17 cellular contexts compared by ENCODE assay signal in the genomic region with DNA sequence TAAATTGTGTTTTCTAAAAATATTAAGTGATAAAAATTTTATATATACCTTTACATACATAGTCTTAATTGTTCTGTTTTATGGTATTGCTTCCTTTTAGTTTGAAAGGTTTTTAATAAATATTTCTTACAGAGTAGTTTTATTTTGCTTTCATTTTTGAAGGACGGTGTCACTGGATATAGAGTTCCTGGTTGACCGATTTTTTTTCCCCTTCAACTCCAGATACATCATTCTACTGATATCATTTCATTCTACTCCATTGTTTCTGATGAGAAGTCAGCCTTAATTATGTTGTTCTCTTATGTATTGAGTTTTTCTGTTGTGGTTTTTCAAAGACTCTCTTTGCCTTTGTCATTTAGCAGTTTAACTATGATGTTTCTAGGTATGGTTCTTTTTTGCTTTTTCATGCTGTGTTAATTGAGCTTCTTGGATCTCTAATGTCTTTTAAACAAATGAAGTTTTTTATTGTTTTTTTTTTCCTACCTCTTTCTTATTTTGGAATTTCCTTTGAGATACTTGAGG. TPM values are rescaled to one million over a fixed set of nuclear protein-coding genes. Genes with fewer than 3 reads are reported as not detected.
DNase-seq lines count a peak whose midpoint lies in the region; ATAC-seq, FAIRE-seq and TF ChIP-seq lines count a peak whose summit lies in the region.
"Had no signal": no experiment of that assay in that cellular context is flagged by ENCODE, and none has a peak within 500 bp of the region (broad histone marks: within the 10 kb centered on the region; RNA-seq: fewer than 3 reads in every experiment).

No MANE protein-coding gene starts in this region.

- H3K27me3 Mint-ChIP-seq in activated T-cell treated with anti-CD3 and anti-CD28 coated beads, Interleukin-2, amount 50 U/mL, for 24 hours, result no peaks in the 10 kb centered on the region
- no peaks in the 10 kb centered on the region for H3K27me3 Mint-ChIP-seq in T-helper 2 cell treated with Interferon-gamma antibody and Interleukin-4, amounts not matched to agents 5 μg/mL and 100 μg/mL, for 36 hours (ENCODE audit: low read depth)

- H2BK15ac ChIP-seq in H1 (ENCODE audit: low read length), result no peak overlapping the region

- peaks cover 36% of the 10 kb centered on the region for H3K4me1 Mint-ChIP-seq in activated T-cell treated with anti-CD3 and anti-CD28 coated beads, Interleukin-2, amount 50 U/mL, for 24 hours (ENCODE audit: low read depth)
- H3K4me1 Mint-ChIP-seq in T-helper 2 cell treated with Interferon-gamma antibody and Interleukin-4, amounts not matched to agents 5 μg/mL and 100 μg/mL, for 36 hours (ENCODE audit: low read depth), result peaks cover 19% of the 10 kb centered on the region

- TF ChIP-seq EP300 in H1 (IDR thresholded peaks at IDR 0.05; ENCODE audit: borderline replicate concordance in 1 of 2, low read depth in 2 of 2, low read length in 2 of 2), result no peak

- H3K4me3 ChIP-seq in H1 (ENCODE audit: extremely low read depth in 1 of 4, insufficient read depth in 2 of 4, low read depth in 3 of 4, low read length in 4 of 4), result no peak overlapping the region
- H3K4me3 ChIP-seq: MG63, uterus had no signal

- H3K4me3 Mint-ChIP-seq in activated T-cell treated with anti-CD3 and anti-CD28 coated beads, Interleukin-2, amount 50 U/mL, for 24 hours, result peak overlapping the region; percentile 43
- peak overlapping the region; percentile 60 for H3K4me3 Mint-ChIP-seq in T-helper 2 cell treated with Interferon-gamma antibody and Interleukin-4, amounts not matched to agents 5 μg/mL and 100 μg/mL, for 36 hours

- H3K4me2 ChIP-seq in H1 (ENCODE audit: insufficient read depth in 1 of 2, low read depth in 2 of 2, low read length in 2 of 2), result no peak overlapping the region

- peak; percentile 42 for FAIRE-seq in H1 (lab: Jason Lieb, UNC)

- H4K8ac ChIP-seq in H1 (ENCODE audit: extremely low read depth, insufficient read depth, low read length), result no peak overlapping the region

- no peak overlapping the region for H4K5ac ChIP-seq in H1 (ENCODE audit: insufficient read length, low read depth, low read length)

- H3K9me3 ChIP-seq in H1 (ENCODE audit: insufficient read depth in 2 of 2, low read depth in 1 of 2, low read length in 1 of 2), result no peaks in the 10 kb centered on the region
- H3K9me3 ChIP-seq: MG63, spleen, uterus had no signal

- H2BK12ac ChIP-seq in H1 (ENCODE audit: low read depth, low read length), result no peak overlapping the region

- peaks cover 0 to 55% of the 10 kb centered on the region in 2 experiments; a peak in 2 of 4 replicates for H3K79me2 ChIP-seq in H1 (ENCODE audit: control insufficient read depth in 1 of 2, insufficient read depth in 2 of 2, low read length in 2 of 2)

- peaks cover 77% of the 10 kb centered on the region for H3K36me3 Mint-ChIP-seq in activated T-cell treated with anti-CD3 and anti-CD28 coated beads, Interleukin-2, amount 50 U/mL, for 24 hours (ENCODE audit: low read depth)
- peaks cover 37% of the 10 kb centered on the region for H3K36me3 Mint-ChIP-seq in T-helper 2 cell treated with Interferon-gamma antibody and Interleukin-4, amounts not matched to agents 5 μg/mL and 100 μg/mL, for 36 hours (ENCODE audit: low read depth)

- TF ChIP-seq CTCF in H1 (IDR thresholded peaks at IDR 0.05; ENCODE audit: control extremely low read depth in 1 of 3, insufficient read depth in 1 of 3, low read depth in 1 of 3, low read length in 3 of 3), result no peak

- ATAC-seq in HG02763 (IDR thresholded peaks at IDR 0.05; ENCODE audit: unreplicated experiment), result no peak

- H3K9ac ChIP-seq in H1 (replicated peaks in 1 of 4; ENCODE audit: extremely low read depth in 1 of 4, low read depth in 3 of 4, low read length in 3 of 4), result no peak overlapping the region

- H2BK120ac ChIP-seq in H1 (replicated peaks; ENCODE audit: low read depth, low read length), result no peak overlapping the region

- no peak overlapping the region for H2AK5ac ChIP-seq in H1 (ENCODE audit: low read depth, low read length)

- H3K14ac ChIP-seq in H1 (ENCODE audit: insufficient read length), result no peak overlapping the region

- no peak overlapping the region for H3K27ac ChIP-seq in H1 (ENCODE audit: low read depth, low read length)
- H3K27ac ChIP-seq: RWPE1, uterus had no signal

- H3K56ac ChIP-seq in H1 (replicated peaks; ENCODE audit: insufficient read length, low read depth, low read length), result no peak overlapping the region

- no peak overlapping the region for H3K18ac ChIP-seq in H1 (ENCODE audit: extremely low read depth, low read length)

- no peaks in the 10 kb centered on the region for H3K4me1 ChIP-seq in H1 (replicated peaks in 1 of 4; ENCODE audit: control insufficient read depth in 3 of 4, insufficient read depth in 4 of 4, low read length in 3 of 4)
- H3K4me1 ChIP-seq: uterus had no signal

- peaks cover 0 to 26% (median 6%) of the 10 kb centered on the region in 4 experiments; a peak in 3 of 8 replicates for H3K36me3 ChIP-seq in H1 (ENCODE audit: control insufficient read depth in 2 of 4, insufficient read depth in 4 of 4, low read length in 3 of 4)
- H3K36me3 ChIP-seq: uterus had no signal

- no peak for DNase-seq in activated T-cell treated with anti-CD3 and anti-CD28 coated beads, Interleukin-2, amount 50 U/mL, for 24 hours
- DNase-seq in activated T-cell treated with anti-CD3 and anti-CD28 coated beads for 4 hours (no peak), H1 (ENCODE audit: low read depth in 1 of 2, low spot score in 2 of 2) (no peak), renal cortical epithelial cell (ENCODE audit: low read depth) (peak; percentile 5), SW480 (ENCODE audit: low spot score) (no peak)
- DNase-seq in T-helper 2 cell treated with Interferon-gamma antibody and Interleukin-4, amounts not matched to agents 5 μg/mL and 100 μg/mL, for 36 hours (ENCODE audit: low spot score), result no peak
- DNase-seq in stimulated activated CD4-positive, alpha-beta T cell treated with anti-CD3 and anti-CD28 coated beads, Interleukin-1b, Interleukin-23, amount 100 ng/mL, for 48 hours, result no peak
- DNase-seq: cerebellar nuclear complex, DMS79 treated with DMSO at 0.1 percent for 48 hours, foreskin fibroblast, islet precursor cell, MG63, NCI-H345, spleen, uterus had no signal

- H3K79me1 ChIP-seq in H1 (ENCODE audit: low read depth, low read length), result no peaks in the 10 kb centered on the region

- no peaks in the 10 kb centered on the region for H3K23me2 ChIP-seq in H1 (ENCODE audit: low read depth, low read length)

- WGBS in H1 (ENCODE audit: extremely low coverage in 1 of 2, insufficient coverage in 1 of 2, insufficient read length in 1 of 2, insufficient replicate concordance in 2 of 2, low coverage in 1 of 2, low lambda C conversion rate in 2 of 2, missing lambda C conversion rate in 1 of 2), 2 experiments, result 87% methylated on average over 2 of the region's 2 CpGs; no CpG with 5 or more reads in 1 of the 2 experiments

- TF ChIP-seq RAD21 in H1 (IDR thresholded peaks at IDR 0.05 in 1 of 2, conservative IDR thresholded peaks at IDR 0.05 in 1 of 2; ENCODE audit: low read depth in 2 of 2, low read length in 2 of 2), result no peak

- POLR2A ChIA-PET in H1 (lab: Charles Lee; ENCODE audit: partially characterized antibody), result interaction anchor here (0.6 kb wide), 1 partner anchor 162 kb away, joined by 3 read pairs; no protein-coding TSS in a partner anchor

- H3K4ac ChIP-seq in H1 (replicated peaks; ENCODE audit: insufficient read length, low read depth, low read length), result no peak overlapping the region

- peaks cover 1 to 2% of the 10 kb centered on the region in 2 experiments for H4K20me1 ChIP-seq in H1 (replicated peaks in 1 of 2; ENCODE audit: control insufficient read depth in 1 of 2, insufficient read depth in 2 of 2, low read length in 2 of 2)

- CTCF ChIA-PET in H1 (lab: Charles Lee; ENCODE audit: partially characterized antibody), result interaction anchor here (0.6 kb wide), 1 partner anchor 84 kb away, joined by 3 read pairs; no protein-coding TSS in a partner anchor

- peak overlapping the region; percentile 89 for H3K27ac Mint-ChIP-seq in activated T-cell treated with anti-CD3 and anti-CD28 coated beads, Interleukin-2, amount 50 U/mL, for 24 hours
- H3K27ac Mint-ChIP-seq in T-helper 2 cell treated with Interferon-gamma antibody and Interleukin-4, amounts not matched to agents 5 μg/mL and 100 μg/mL, for 36 hours, result peak overlapping the region; percentile 54

- TF ChIP-seq POLR2A in H1 (IDR thresholded peaks at IDR 0.05; ENCODE audit: control extremely low read depth in 1 of 2, low read depth in 2 of 2, low read length in 2 of 2), result no peak

- H3K9me3 Mint-ChIP-seq in activated T-cell treated with anti-CD3 and anti-CD28 coated beads, Interleukin-2, amount 50 U/mL, for 24 hours, result no peaks in the 10 kb centered on the region
- peaks cover 2% of the 10 kb centered on the region for H3K9me3 Mint-ChIP-seq in T-helper 2 cell treated with Interferon-gamma antibody and Interleukin-4, amounts not matched to agents 5 μg/mL and 100 μg/mL, for 36 hours

- H3K27me3 ChIP-seq in H1 (replicated peaks in 1 of 4; ENCODE audit: control insufficient read depth in 3 of 4, extremely low read depth in 1 of 4, insufficient read depth in 3 of 4, low read length in 3 of 4), result peaks cover 0 to 1% (median 0%) of the 10 kb centered on the region in 4 experiments; a peak in 1 of 7 replicates
- H3K27me3 ChIP-seq: MG63, spleen, uterus had no signal

- H2BK20ac ChIP-seq in H1 (ENCODE audit: low read length), result no peak overlapping the region

- H3K23ac ChIP-seq in H1 (ENCODE audit: insufficient read length), result no peak overlapping the region

- H2AFZ ChIP-seq in H1 (ENCODE audit: low read length), result no peak overlapping the region

- H2BK5ac ChIP-seq in H1 (ENCODE audit: low read depth, low read length), result no peak overlapping the region

- no peak overlapping the region for H4K91ac ChIP-seq in H1 (replicated peaks; ENCODE audit: insufficient read length, low read length)

RNA-seq across cellular contexts. Expression of a gene that starts 30.4 kb away (rescaled TPM):
- total RNA-seq in H1 (2021; fragmentation: NEBNext Ultra II Directional; extraction: Animal tissue kit (Norgen Biotek cat#: 25700)), result 129 and 130 TPM in 2 replicates
- 11.2 and 16.0 TPM in 2 replicates for polyA plus RNA-seq in H1 (2011; rRNA removed)
- polyA plus RNA-seq in H1 (2011; cell fraction: cytosol; rRNA removed), result 45.3 TPM
- 12.2 TPM for polyA plus RNA-seq in H1 (2011; cell fraction: nucleus; rRNA removed)
- polyA plus RNA-seq in H1 (2012, experiment 1 of 2), result 49.6 to 87.8 TPM (median 51.7 TPM) in 4 replicates
- 3.4 TPM for polyA plus RNA-seq in H1 (2012, experiment 2 of 2)
- polyA plus RNA-seq in H1 (2013, experiment 1 of 2), result 51.3 TPM
- polyA plus RNA-seq in H1 (2013, experiment 2 of 2), result 53.3 TPM
- polyA minus RNA-seq in H1 (2011; rRNA and poly(A)+ RNA removed), result 38.1 and 70.3 TPM in 2 replicates
- 59.3 TPM for polyA minus RNA-seq in H1 (2011; cell fraction: cytosol; rRNA and poly(A)+ RNA removed)
- polyA minus RNA-seq in H1 (2011; cell fraction: nucleus; rRNA and poly(A)+ RNA removed), result 71.7 TPM
- 138 and 161 TPM in 2 replicates for total RNA-seq in renal cortical epithelial cell

RNA-seq across cellular contexts. Expression of a gene that starts 30.7 kb away (rescaled TPM):
- total RNA-seq in H1 (2021; fragmentation: NEBNext Ultra II Directional; extraction: Animal tissue kit (Norgen Biotek cat#: 25700)), result 32.1 and 33.0 TPM in 2 replicates
- 2.5 and 3.4 TPM in 2 replicates for polyA plus RNA-seq in H1 (2011; rRNA removed)
- polyA plus RNA-seq in H1 (2011; cell fraction: cytosol; rRNA removed), result 4.9 TPM
- 2.6 TPM for polyA plus RNA-seq in H1 (2011; cell fraction: nucleus; rRNA removed)
- polyA plus RNA-seq in H1 (2012, experiment 1 of 2), result 12.7 to 23.5 TPM (median 15.5 TPM) in 4 replicates
- 1.2 TPM for polyA plus RNA-seq in H1 (2012, experiment 2 of 2)
- 22.8 TPM for polyA plus RNA-seq in H1 (2013, experiment 1 of 2)
- polyA plus RNA-seq in H1 (2013, experiment 2 of 2), result 22.9 TPM
- 4.6 and 7.0 TPM in 2 replicates for polyA minus RNA-seq in H1 (2011; rRNA and poly(A)+ RNA removed)
- 6.7 TPM for polyA minus RNA-seq in H1 (2011; cell fraction: cytosol; rRNA and poly(A)+ RNA removed)
- 6.6 TPM for polyA minus RNA-seq in H1 (2011; cell fraction: nucleus; rRNA and poly(A)+ RNA removed)
- 23.4 and 39.8 TPM in 2 replicates for total RNA-seq in renal cortical epithelial cell
